In genomic region chr2:106124787-106125549, GRCh38 we compare ENCODE assay signal across 17 cellular contexts.
A peak's percentile ranks its signal among the peaks of the same experiment; 100 is the strongest.
DNase-seq lines count a peak whose midpoint lies in the region; ATAC-seq, FAIRE-seq and TF ChIP-seq lines count a peak whose summit lies in the region.
"Had no signal": no experiment of that assay in that cellular context is flagged by ENCODE, and none has a peak within 500 bp of the region (broad histone marks: within the 10 kb centered on the region; RNA-seq: fewer than 3 reads in every experiment).

No MANE protein-coding gene starts in this region.

- peak overlapping the region; percentile 78 for H3K27ac ChIP-seq in keratinocyte (ENCODE audit: control insufficient read depth, insufficient read depth, low read length)
- H3K27ac ChIP-seq: SJCRH30 had no signal

- peak overlapping the region; percentile 53 for H3K9ac ChIP-seq in keratinocyte (ENCODE audit: control insufficient read depth, extremely low read depth, insufficient read depth, low read length)

- H3K4me3 ChIP-seq in keratinocyte (ENCODE audit: control insufficient read depth in 2 of 3, extremely low read depth in 1 of 3, insufficient read depth in 2 of 3, low read depth in 1 of 3, low read length in 3 of 3): no peak overlapping the region
- H3K4me3 ChIP-seq: SJCRH30 had no signal

- H2AFZ ChIP-seq in keratinocyte (ENCODE audit: control insufficient read depth, low read length): peak overlapping the region; percentile 76

- H4K20me1 ChIP-seq in keratinocyte (ENCODE audit: control insufficient read depth, extremely low read depth, insufficient read depth, low read length): no peaks in the 10 kb centered on the region

- no peak for TF ChIP-seq CTCF in keratinocyte (optimal IDR thresholded peaks at IDR 0.05 in 1 of 3, IDR thresholded peaks at IDR 0.05 in 1 of 3, conservative IDR thresholded peaks at IDR 0.05 in 1 of 3; ENCODE audit: extremely low read depth in 1 of 3, insufficient read depth in 2 of 3, low read length in 3 of 3)

- peaks cover 12 to 18% of the 10 kb centered on the region in 2 experiments for H3K36me3 ChIP-seq in keratinocyte (ENCODE audit: control insufficient read depth in 2 of 2, extremely low read depth in 1 of 2, insufficient read depth in 2 of 2, low read length in 2 of 2)

- H3K4me1 Mint-ChIP-seq in activated CD8-positive, alpha-beta T cell treated with anti-CD3 and anti-CD28 coated beads, Interleukin-2, amount 10 ng/mL, durations not matched to agents 7 days and 5 days (ENCODE audit: low read depth): peaks cover 7% of the 10 kb centered on the region
- peaks cover 6% of the 10 kb centered on the region for H3K4me1 Mint-ChIP-seq in stimulated activated effector memory CD8-positive, alpha-beta T cell treated with anti-CD3 and anti-CD28 coated beads, Interleukin-12 subunit alpha, Interleukin-12 subunit beta, amount 100 ng/mL, for 72 hours

- peak overlapping the region; percentile 35 for H3K4me2 ChIP-seq in keratinocyte (ENCODE audit: control insufficient read depth, extremely low read depth, insufficient read depth, low read depth, low read length)

- H3K27ac Mint-ChIP-seq in activated CD8-positive, alpha-beta T cell treated with anti-CD3 and anti-CD28 coated beads, Interleukin-2, amount 10 ng/mL, durations not matched to agents 7 days and 5 days: peak overlapping the region; percentile 47
- H3K27ac Mint-ChIP-seq in stimulated activated effector memory CD8-positive, alpha-beta T cell treated with anti-CD3 and anti-CD28 coated beads, Interleukin-12 subunit alpha, Interleukin-12 subunit beta, amount 100 ng/mL, for 72 hours: peak overlapping the region; percentile 66

- ATAC-seq in activated CD4-positive, CD25-positive, alpha-beta regulatory T cell treated with anti-CD3 and anti-CD28 coated beads, Interleukin-2, amount 50 U/mL, for 24 hours: peak; percentile 36 to 57
- ATAC-seq in activated CD8-positive, alpha-beta T cell treated with anti-CD3 and anti-CD28 coated beads, Interleukin-2, amount 10 ng/mL, durations not matched to agents 7 days and 5 days: no peak
- ATAC-seq in stimulated activated effector memory CD8-positive, alpha-beta T cell treated with anti-CD3 and anti-CD28 coated beads, Interleukin-12 subunit alpha, Interleukin-12 subunit beta, amount 100 ng/mL, for 72 hours: no peak
- no peak for ATAC-seq in GM18519 (IDR thresholded peaks at IDR 0.05; ENCODE audit: low FRiP score, unreplicated experiment)
- ATAC-seq: right cardiac atrium had no signal

- peak; percentile 84 for FAIRE-seq in keratinocyte (lab: Jason Lieb, UNC)
- FAIRE-seq: GM12891 had no signal

- CTCF ChIA-PET in activated CD8-positive, alpha-beta T cell treated with anti-CD3 and anti-CD28 coated beads, Interleukin-2, amount 10 ng/mL, durations not matched to agents 7 days and 5 days (lab: Charles Lee): interaction anchor here (1.4 kb wide), 1 partner anchor 35 kb away, joined by 5 read pairs; no protein-coding TSS in a partner anchor

- DNase-seq in activated CD4-positive, CD25-positive, alpha-beta regulatory T cell treated with anti-CD3 and anti-CD28 coated beads, Interleukin-2, amount 50 U/mL, for 72 hours: no peak
- DNase-seq in activated CD8-positive, alpha-beta T cell treated with anti-CD3 and anti-CD28 coated beads, Interleukin-2, amount 10 ng/mL, durations not matched to agents 7 days and 5 days: no peak
- peak; percentile 36 for DNase-seq in keratinocyte (ENCODE audit: low read depth, low spot score)
- DNase-seq in stimulated activated effector memory CD8-positive, alpha-beta T cell treated with anti-CD3 and anti-CD28 coated beads, Interleukin-12 subunit alpha, Interleukin-12 subunit beta, amount 100 ng/mL, for 72 hours (ENCODE audit: low spot score in 2 of 2): no peak
- no peak for DNase-seq in NK-92 treated with Interleukin-12 subunit alpha and Interleukin-12 subunit beta, amount 100 ng/mL, for 24 hours (lab: John Stamatoyannopoulos, UW)
- DNase-seq in NOMO-1 treated with DMSO at 0.1 percent for 48 hours (lab: John Stamatoyannopoulos, UW; ENCODE audit: unreplicated experiment): no peak
- DNase-seq: 8988T; activated T-cell treated with anti-CD3 and anti-CD28 coated beads, Interleukin-2, amount 50 U/mL, for 48 hours; DMS79; HCEC 1CT; NCI-H1417 treated with DMSO at 0.1 percent for 48 hours; NCI-H526; right cardiac atrium; SJCRH30 had no signal

- H3K27me3 ChIP-seq in keratinocyte (ENCODE audit: control insufficient read depth, extremely low read depth, insufficient read depth, low read length): no peaks in the 10 kb centered on the region
- H3K27me3 ChIP-seq: SJCRH30 had no signal

- dilution Hi-C loops in keratinocyte (cut with MboI; ENCODE audit: extremely low pct_ligation_motif_present, low sequenced_read_pairs): no loop called here

- no peaks in the 10 kb centered on the region for H3K9me3 ChIP-seq in keratinocyte (ENCODE audit: control insufficient read depth, low read depth, low read length)
- H3K9me3 ChIP-seq: SJCRH30 had no signal

- H3K4me1 ChIP-seq in keratinocyte (ENCODE audit: control insufficient read depth, extremely low read depth, insufficient read depth, low read length): peaks cover 14% of the 10 kb centered on the region
- H3K4me1 ChIP-seq: SJCRH30 had no signal

- no peaks in the 10 kb centered on the region for H3K9me3 Mint-ChIP-seq in activated CD8-positive, alpha-beta T cell treated with anti-CD3 and anti-CD28 coated beads, Interleukin-2, amount 10 ng/mL, durations not matched to agents 7 days and 5 days (ENCODE audit: insufficient read depth)
- no peaks in the 10 kb centered on the region for H3K9me3 Mint-ChIP-seq in stimulated activated effector memory CD8-positive, alpha-beta T cell treated with anti-CD3 and anti-CD28 coated beads, Interleukin-12 subunit alpha, Interleukin-12 subunit beta, amount 100 ng/mL, for 72 hours

- H3K27me3 Mint-ChIP-seq in activated CD8-positive, alpha-beta T cell treated with anti-CD3 and anti-CD28 coated beads, Interleukin-2, amount 10 ng/mL, durations not matched to agents 7 days and 5 days (ENCODE audit: low read depth): no peaks in the 10 kb centered on the region

- no peak overlapping the region for H3K4me3 Mint-ChIP-seq in activated CD8-positive, alpha-beta T cell treated with anti-CD3 and anti-CD28 coated beads, Interleukin-2, amount 10 ng/mL, durations not matched to agents 7 days and 5 days
- H3K4me3 Mint-ChIP-seq in stimulated activated effector memory CD8-positive, alpha-beta T cell treated with anti-CD3 and anti-CD28 coated beads, Interleukin-12 subunit alpha, Interleukin-12 subunit beta, amount 100 ng/mL, for 72 hours: no peak overlapping the region

- POLR2A ChIA-PET in activated CD8-positive, alpha-beta T cell treated with anti-CD3 and anti-CD28 coated beads, Interleukin-2, amount 10 ng/mL, durations not matched to agents 7 days and 5 days (lab: Charles Lee): interaction anchor here (0.6 to 1.2 kb wide), 3 partner anchors 12 to 69 kb away, joined by 3 to 4 read pairs (median 3); partner anchors contain the start of gene UXS1

- H3K79me2 ChIP-seq in keratinocyte (ENCODE audit: control insufficient read depth, insufficient read depth, low read length): no peaks in the 10 kb centered on the region

- no peaks in the 10 kb centered on the region for H3K9me1 ChIP-seq in keratinocyte (ENCODE audit: control insufficient read depth, extremely low read depth, insufficient read depth, low read length)

- peaks cover 65% of the 10 kb centered on the region for H3K36me3 Mint-ChIP-seq in activated CD8-positive, alpha-beta T cell treated with anti-CD3 and anti-CD28 coated beads, Interleukin-2, amount 10 ng/mL, durations not matched to agents 7 days and 5 days (ENCODE audit: low read depth)
- H3K36me3 Mint-ChIP-seq in stimulated activated effector memory CD8-positive, alpha-beta T cell treated with anti-CD3 and anti-CD28 coated beads, Interleukin-12 subunit alpha, Interleukin-12 subunit beta, amount 100 ng/mL, for 72 hours: peaks cover 60% of the 10 kb centered on the region

Comparison
In these comparisons a context has a peak if more than half of its experiments do, and no peak if none do; other contexts are left out.
1. ATAC-seq: peak in activated CD4-positive, CD25-positive, alpha-beta regulatory T cell treated with anti-CD3 and anti-CD28 coated beads, Interleukin-2, amount 50 U/mL, for 24 hours (2 of 2); none in activated CD8-positive, alpha-beta T cell treated with anti-CD3 and anti-CD28 coated beads, Interleukin-2, amount 10 ng/mL, durations not matched to agents 7 days and 5 days (single experiment), stimulated activated effector memory CD8-positive, alpha-beta T cell treated with anti-CD3 and anti-CD28 coated beads, Interleukin-12 subunit alpha, Interleukin-12 subunit beta, amount 100 ng/mL, for 72 hours (single experiment) and GM18519 (single experiment).